8 cellular contexts compared by ENCODE assay signal in the genomic region with DNA sequence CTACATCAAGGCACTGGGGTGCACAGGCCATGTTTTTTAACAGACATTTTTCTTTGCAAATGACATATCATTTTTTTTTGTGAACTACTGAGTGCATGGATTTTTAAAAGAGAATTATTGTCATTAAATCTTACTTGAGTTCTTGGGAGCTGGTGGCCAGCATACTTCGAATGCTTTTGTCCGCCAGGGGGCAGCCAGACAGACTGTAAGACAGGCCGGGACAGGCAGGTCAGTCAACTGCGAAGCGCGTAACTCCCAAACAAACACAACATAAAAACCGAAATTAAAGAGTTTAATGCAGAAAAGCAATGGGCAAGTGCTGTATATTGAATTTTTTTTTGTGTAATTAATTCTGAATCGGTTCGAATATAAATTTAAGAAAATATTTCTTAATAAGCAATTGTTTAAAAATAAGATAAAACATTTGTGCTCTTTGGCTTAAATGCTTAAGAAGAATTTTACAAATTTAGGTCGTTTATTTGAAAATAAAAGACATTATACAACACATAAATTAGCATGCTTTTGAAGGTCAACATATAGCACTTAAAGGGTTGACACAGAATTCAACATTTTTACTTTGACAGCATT.
DNase-seq lines count a peak whose midpoint lies in the region; FAIRE-seq and TF ChIP-seq lines count a peak whose summit lies in the region.

No MANE protein-coding gene starts in this region.

- POLR2A ChIA-PET in PC-9 (lab: Charles Lee; ENCODE audit: unreplicated experiment), result no interaction called here

- H3K9ac ChIP-seq in GM23248, result no peak overlapping the region

- H3K27me3 ChIP-seq in GM23248 (replicated peaks; ENCODE audit: insufficient read depth) (0 out of 2 replicates have a peak, but pooled peaks cover 3% of the 10 kb centered on the region), PC-9 (ENCODE audit: insufficient read depth, low read depth) (peaks cover 88% of the 10 kb centered on the region), iPS DF 6.9 (ENCODE audit: control insufficient read depth, insufficient read depth, low read length) (no peaks in the 10 kb centered on the region)

- H3K79me2 ChIP-seq in GM23248 (ENCODE audit: insufficient read depth) (no peaks in the 10 kb centered on the region), PC-9 (ENCODE audit: low read depth) (no peaks in the 10 kb centered on the region)

- CTCF ChIA-PET in PC-9 (lab: Charles Lee), result interaction anchor here (0.6 kb wide), 1 partner anchor 1500 kb away, joined by 13 read pairs; no protein-coding TSS in a partner anchor

- H3K36me3 ChIP-seq in GM23248 (ENCODE audit: low read depth) (no peaks in the 10 kb centered on the region), PC-9 (ENCODE audit: low read depth) (no peaks in the 10 kb centered on the region), iPS DF 6.9 (ENCODE audit: control insufficient read depth, insufficient read depth, low read length) (no peaks in the 10 kb centered on the region)

- H3K27ac ChIP-seq in GM23248 (no peak overlapping the region), PC-9 (no peak overlapping the region), iPS DF 6.9 (ENCODE audit: low read length) (no peak overlapping the region)

- DNase-seq in D721Med (ENCODE audit: insufficient read length, low spot score) (no peak), GM23248 (peak; percentile 77), PC-9 (peak in 1 of 2 experiments; percentile 14), astrocyte of the cerebellum (ENCODE audit: low read depth) (peak; percentile 39), iPS DF 6.9 (ENCODE audit: low read depth, low spot score) (peak; percentile 70), NCI-H1417 treated with DMSO at 0.1 percent for 48 hours (lab: John Stamatoyannopoulos, UW) (no peak), DMS79 (lab: John Stamatoyannopoulos, UW) (no peak)
- DNase-seq in stimulated activated CD4-positive, alpha-beta T cell treated with anti-CD3 and anti-CD28 coated beads, Interleukin-15, amount 100 ng/mL, for 48 hours (ENCODE audit: low read depth in 2 of 2), result peak; percentile 25 to 30

- H3K4me2 ChIP-seq in GM23248 (ENCODE audit: unreplicated experiment), result no peak overlapping the region
- no peak overlapping the region for H3K4me2 ChIP-seq in PC-9

- H3K9me2 ChIP-seq in GM23248 (ENCODE audit: insufficient read depth) (no peaks in the 10 kb centered on the region), PC-9 (ENCODE audit: insufficient read depth) (no peaks in the 10 kb centered on the region)

- no peaks in the 10 kb centered on the region for H3F3A ChIP-seq in GM23248 (ENCODE audit: insufficient read depth)
- H3F3A ChIP-seq in PC-9 (ENCODE audit: insufficient read depth, low read depth), result no peaks in the 10 kb centered on the region

- H4K20me1 ChIP-seq in GM23248 (ENCODE audit: insufficient read depth) (no peaks in the 10 kb centered on the region), PC-9 (ENCODE audit: insufficient read depth) (no peaks in the 10 kb centered on the region)

- no peak for FAIRE-seq in D721Med (lab: Jason Lieb, UNC)

- intact Hi-C loops in PC-9 (cut with micrococcal nuclease; ENCODE audit: unreplicated experiment), result no loop called here

- in situ Hi-C loops in GM23248 (cut with MboI) (loop anchor here (25.0 kb wide), 1 partner anchor 1776 kb away; a partner anchor contains a TSS), astrocyte of the cerebellum (cut with HindIII; ENCODE audit: low sequenced_read_pairs) (no loop called here)

- H3K4me1 ChIP-seq in GM23248 (ENCODE audit: insufficient read depth), result no peaks in the 10 kb centered on the region
- no peaks in the 10 kb centered on the region for H3K4me1 ChIP-seq in PC-9 (replicated peaks; ENCODE audit: insufficient read depth)
- H3K4me1 ChIP-seq in iPS DF 6.9 (ENCODE audit: control insufficient read depth, insufficient read depth, low read length), result peaks cover 2% of the 10 kb centered on the region; the same call in 1 of the 2 replicates

- TF ChIP-seq CTCF in D721Med (IDR thresholded peaks at IDR 0.05; ENCODE audit: insufficient read depth, missing control alignments) (peak; percentile 12), PC-9 (conservative IDR thresholded peaks at IDR 0.05) (peak; percentile 78), astrocyte of the cerebellum (IDR thresholded peaks at IDR 0.05; ENCODE audit: low read depth, low read length, missing control alignments) (peak; percentile 65)

- 28% methylated on average over 10 of the region's 10 CpGs for WGBS in GM23248 (ENCODE audit: low coverage in 1 of 2, low lambda C conversion rate in 2 of 2, missing lambda C conversion rate in 2 of 2), 2 experiments
- no CpG with 5 or more reads among the region's 10 CpGs for WGBS in iPS DF 6.9 (ENCODE audit: insufficient coverage, insufficient read length)

- H3K9me3 ChIP-seq in GM23248 (ENCODE audit: low read depth) (no peaks in the 10 kb centered on the region), PC-9 (ENCODE audit: insufficient read depth, low read depth) (no peaks in the 10 kb centered on the region), iPS DF 6.9 (ENCODE audit: control insufficient read depth, insufficient read depth, low read length) (no peaks in the 10 kb centered on the region)

- no TSS peak for BruUV-seq in PC-9 (replicated peaks; lab: Mats Ljungman, UMichigan)

- H2AFZ ChIP-seq in GM23248 (no peak overlapping the region), PC-9 (no peak overlapping the region)

- no peak overlapping the region for H3K4me3 ChIP-seq in GM23248
- no peak overlapping the region for H3K4me3 ChIP-seq in PC-9
- no peak overlapping the region for H3K4me3 ChIP-seq in astrocyte of the cerebellum (ENCODE audit: low read depth, low read length)
- no peak overlapping the region for H3K4me3 ChIP-seq in iPS DF 6.9 (ENCODE audit: low read length)

Comparison
In these comparisons a context has a peak if more than half of its experiments do, and no peak if none do; other contexts are left out.
1. DNase-seq: peak in GM23248 (single experiment), astrocyte of the cerebellum (single experiment), iPS DF 6.9 (single experiment) and stimulated activated CD4-positive, alpha-beta T cell treated with anti-CD3 and anti-CD28 coated beads, Interleukin-15, amount 100 ng/mL, for 48 hours (2 of 2); none in D721Med (single experiment), NCI-H1417 treated with DMSO at 0.1 percent for 48 hours (single experiment) and DMS79 (single experiment).
2. CTCF ChIP-seq: peak in every context shown above with its lines; median percentile 78 in PC-9; 65 in astrocyte of the cerebellum; 12 in D721Med.